8 cellular contexts compared by ENCODE assay signal in the genomic region with DNA sequence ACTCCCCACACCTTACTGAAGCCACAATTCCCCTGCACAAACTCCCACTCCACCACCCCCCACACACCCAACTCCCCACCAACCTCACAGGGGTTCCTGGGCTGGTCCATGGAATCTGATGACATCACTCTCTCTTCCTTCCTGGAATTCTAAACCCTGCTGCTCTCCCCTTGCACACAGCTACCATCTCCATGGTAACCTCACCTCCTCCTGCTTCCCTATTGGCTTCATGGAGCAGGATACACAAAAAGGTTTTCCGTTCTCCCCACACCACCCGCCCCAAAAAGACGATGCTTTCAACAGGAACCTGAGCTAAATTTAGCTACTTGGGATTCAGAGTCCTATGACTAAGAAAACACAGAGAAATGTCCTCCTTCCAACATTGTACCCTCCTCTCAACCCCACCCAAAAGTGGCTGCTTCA.
DNase-seq lines count a peak whose midpoint lies in the region; ATAC-seq and TF ChIP-seq lines count a peak whose summit lies in the region.

No MANE protein-coding gene starts in this region.

- H3F3A ChIP-seq in SK-N-SH (replicated peaks; ENCODE audit: insufficient read depth) = peaks cover 34% of the 10 kb centered on the region

- peak overlapping the region; percentile 77 for H3K4me2 ChIP-seq in SK-N-SH
- peak overlapping the region; percentile 18 for H3K4me2 ChIP-seq in parathyroid adenoma (ENCODE audit: low read length)

- 4% methylated on average over 3 of the region's 3 CpGs for WGBS in SK-N-SH (ENCODE audit: low lambda C conversion rate)

- H3K9me3 Mint-ChIP-seq in CD14-positive monocyte = no peaks in the 10 kb centered on the region

- H3K27ac Mint-ChIP-seq in CD14-positive monocyte = no peak overlapping the region

- H3K79me2 ChIP-seq in SK-N-SH (ENCODE audit: insufficient read depth) (peaks cover 95% of the 10 kb centered on the region), parathyroid adenoma (peaks cover 13% of the 10 kb centered on the region)

- TF ChIP-seq RAD21 in SK-N-SH (IDR thresholded peaks at IDR 0.05; ENCODE audit: low read length) = no peak

- no peak overlapping the region for H3K4me3 Mint-ChIP-seq in CD14-positive monocyte

- no peak for TF ChIP-seq CTCF in SK-N-SH (IDR thresholded peaks at IDR 0.05)
- TF ChIP-seq CTCF in parathyroid adenoma (IDR thresholded peaks at IDR 0.05) = no peak
- no peak for TF ChIP-seq CTCF in CD14-positive monocyte (IDR thresholded peaks at IDR 0.05)

- POLR2A ChIA-PET in SK-N-SH (lab: Yijun Ruan, JAX) = interaction anchor here (1.5 to 2.7 kb wide), 4 partner anchors 10 to 74 kb away, joined by 4 to 9 read pairs (median 6); partner anchors contain the start of gene RBFOX2

- peaks cover 2 to 3% (median 2%) of the 10 kb centered on the region in 3 donors for H3K27me3 Mint-ChIP-seq in CD14-positive monocyte (ENCODE audit: low read depth in 3 of 3)

- CTCF ChIA-PET in SK-N-SH (lab: Yijun Ruan, JAX) = interaction anchor here (2.3 to 6.0 kb wide), 2 partner anchors 31 to 104 kb away, joined by 9 to 44 read pairs; no protein-coding TSS in a partner anchor

- H4K20me1 ChIP-seq in SK-N-SH (ENCODE audit: insufficient read depth) = no peaks in the 10 kb centered on the region; the same call in 1 of the 2 replicates

- H3K9me3 ChIP-seq in SK-N-SH (no peaks in the 10 kb centered on the region), parathyroid adenoma (ENCODE audit: control insufficient read depth, low read length) (no peaks in the 10 kb centered on the region)

- H3K36me3 Mint-ChIP-seq in CD14-positive monocyte = no peaks in the 10 kb centered on the region

- TF ChIP-seq EP300 in SK-N-SH (IDR thresholded peaks at IDR 0.05; ENCODE audit: borderline replicate concordance in 1 of 2, low read depth in 1 of 2, low read length in 1 of 2) = peak in 1 of 2 experiments; percentile 49; a peak in 1 of 4 replicates

- ATAC-seq in Right ventricle myocardium inferior = peak; percentile 81

- H3K36me3 ChIP-seq in SK-N-SH (replicated peaks in 1 of 2; ENCODE audit: control insufficient read depth in 1 of 2, insufficient read depth in 2 of 2, low read length in 1 of 2) = no peaks in the 10 kb centered on the region
- no peaks in the 10 kb centered on the region for H3K36me3 ChIP-seq in parathyroid adenoma (ENCODE audit: control insufficient read depth, insufficient read depth, low read length)

- H2AFZ ChIP-seq in SK-N-SH (ENCODE audit: low read depth) = no peak overlapping the region
- no peak overlapping the region for H2AFZ ChIP-seq in parathyroid adenoma

- intact Hi-C loops in Right ventricle myocardium inferior (cut with DNase I) = no loop called here
- intact Hi-C loops in CD14-positive monocyte (cut with micrococcal nuclease) = no loop called here

- H3K4me1 Mint-ChIP-seq in CD14-positive monocyte = no peaks in the 10 kb centered on the region

- H3K27ac ChIP-seq in SK-N-SH (ENCODE audit: low read depth in 2 of 2, low read length in 1 of 2) (peak overlapping the region; percentile 85 to 93), parathyroid adenoma (peak overlapping the region; percentile 67)

- H3K27me3 ChIP-seq in SK-N-SH (ENCODE audit: insufficient read depth) = no peaks in the 10 kb centered on the region
- H3K27me3 ChIP-seq in parathyroid adenoma (ENCODE audit: control insufficient read depth, insufficient read depth, low read length) = no peaks in the 10 kb centered on the region

- H3K4me3 ChIP-seq in SK-N-SH (ENCODE audit: low read depth in 2 of 2, low read length in 1 of 2) (peak overlapping the region; percentile 33 to 50), parathyroid adenoma (ENCODE audit: low read depth, low read length) (peak overlapping the region; percentile 7)

- H3K9me2 ChIP-seq in SK-N-SH = no peaks in the 10 kb centered on the region

- H3K9ac ChIP-seq in SK-N-SH (peak overlapping the region; percentile 55), parathyroid adenoma (no peak overlapping the region)

- H3K4me1 ChIP-seq in SK-N-SH (ENCODE audit: control insufficient read depth in 1 of 2, insufficient read depth in 2 of 2, low read depth in 1 of 2, low read length in 1 of 2) (peaks cover 48 to 62% of the 10 kb centered on the region in 2 experiments), parathyroid adenoma (no peaks in the 10 kb centered on the region)

- DNase-seq in GM04503 (ENCODE audit: low read depth) = peak; percentile 55
- peak; percentile 58 for DNase-seq in SK-N-SH
- peak; percentile 48 for DNase-seq in Right ventricle myocardium inferior (ENCODE audit: missing footprints)
- DNase-seq in activated T-cell treated with anti-CD3 and anti-CD28 coated beads, Interleukin-2, amount 50 U/mL, for 48 hours = no peak
- DNase-seq in CD14-positive monocyte (ENCODE audit: low spot score) = no peak
- no peak for DNase-seq in KG1 (lab: John Stamatoyannopoulos, UW)
- no peak for DNase-seq in 8988T

TF ChIP-seq in SK-N-SH, 30 proteins besides CTCF, POLR2A, EP300 and RAD21 (continues in another document):
- TF ChIP-seq ELF1 (IDR thresholded peaks at IDR 0.05) = peak; percentile 71
- peak; percentile 11; the same call in 1 of the 2 replicates for TF ChIP-seq FOSL2 (IDR thresholded peaks at IDR 0.05; ENCODE audit: borderline replicate concordance, low read depth)
- TF ChIP-seq GATA2 (CRISPR knock-in tag; IDR thresholded peaks at IDR 0.05) = no peak
- no peak for TF ChIP-seq YY1 (IDR thresholded peaks at IDR 0.05; ENCODE audit: low read depth)
- TF ChIP-seq PBX3 (IDR thresholded peaks at IDR 0.05) = no peak
- no peak for TF ChIP-seq EZH2phosphoT487 (IDR thresholded peaks at IDR 0.05; ENCODE audit: borderline replicate concordance, low read depth)
- peak; percentile 59; the same call in 1 of the 2 replicates for TF ChIP-seq REST (IDR thresholded peaks at IDR 0.05; ENCODE audit: low read depth, low read length)
- no peak for TF ChIP-seq SIN3A (IDR thresholded peaks at IDR 0.05; ENCODE audit: borderline replicate concordance, low read depth, low read length)
- TF ChIP-seq IRF3 (IDR thresholded peaks at IDR 0.05; ENCODE audit: low read depth, low read length) = no peak
- peak; percentile 41 for TF ChIP-seq CHD2 (IDR thresholded peaks at IDR 0.05; ENCODE audit: low read length, partially characterized antibody)
- no peak for TF ChIP-seq GABPA (IDR thresholded peaks at IDR 0.05; ENCODE audit: low read depth)
- TF ChIP-seq MEF2A (IDR thresholded peaks at IDR 0.05; ENCODE audit: borderline replicate concordance, low read depth) = peak; percentile 90
- peak; percentile 74; the same call in 1 of the 2 replicates for TF ChIP-seq RFX5 (IDR thresholded peaks at IDR 0.05; ENCODE audit: low read length)
- TF ChIP-seq JUND (IDR thresholded peaks at IDR 0.05) = peak; percentile 45; the same call in 1 of the 2 replicates
- TF ChIP-seq TAF1 (IDR thresholded peaks at IDR 0.05; ENCODE audit: borderline replicate concordance, low read depth, low read length) = no peak
- TF ChIP-seq, protein P1, sequence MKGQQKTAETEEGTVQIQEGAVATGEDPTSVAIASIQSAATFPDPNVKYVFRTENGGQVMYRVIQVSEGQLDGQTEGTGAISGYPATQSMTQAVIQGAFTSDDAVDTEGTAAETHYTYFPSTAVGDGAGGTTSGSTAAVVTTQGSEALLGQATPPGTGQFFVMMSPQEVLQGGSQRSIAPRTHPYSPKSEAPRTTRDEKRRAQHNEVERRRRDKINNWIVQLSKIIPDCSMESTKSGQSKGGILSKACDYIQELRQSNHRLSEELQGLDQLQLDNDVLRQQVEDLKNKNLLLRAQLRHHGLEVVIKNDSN (IDR thresholded peaks at IDR 0.05; ENCODE audit: borderline replicate concordance, low read depth) = no peak
- no peak for TF ChIP-seq FOXJ3 (CRISPR knock-in tag; IDR thresholded peaks at IDR 0.05)

Comparison
In these comparisons a context has a peak if more than half of its experiments do, and no peak if none do; other contexts are left out.
1. DNase-seq: peak in GM04503 (single experiment), SK-N-SH (single experiment) and Right ventricle myocardium inferior (single experiment); none in activated T-cell treated with anti-CD3 and anti-CD28 coated beads, Interleukin-2, amount 50 U/mL, for 48 hours (0 of 2), CD14-positive monocyte (single experiment), KG1 (single experiment) and 8988T (single experiment).